ENCODE assay signal across 15 cellular contexts in the genomic region with DNA sequence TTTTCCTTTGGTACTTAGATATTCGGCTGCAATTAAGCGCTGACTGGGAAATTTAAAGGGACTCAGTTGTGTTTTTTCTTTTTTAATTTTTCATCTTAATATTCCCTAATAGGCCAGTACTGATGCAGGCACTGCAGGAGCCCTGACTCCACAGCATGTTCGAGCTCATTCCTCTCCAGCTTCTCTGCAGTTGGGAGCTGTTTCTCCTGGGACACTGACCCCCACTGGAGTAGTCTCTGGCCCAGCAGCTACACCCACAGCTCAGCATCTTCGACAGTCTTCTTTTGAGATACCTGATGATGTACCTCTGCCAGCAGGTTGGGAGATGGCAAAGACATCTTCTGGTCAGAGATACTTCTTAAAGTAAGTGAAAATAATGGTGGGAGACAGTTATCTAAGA. TPM values are rescaled to one million over a fixed set of nuclear protein-coding genes. Genes with fewer than 3 reads are reported as not detected.
DNase-seq lines count a peak whose midpoint lies in the region; ATAC-seq and TF ChIP-seq lines count a peak whose summit lies in the region.
"Had no signal": no experiment of that assay in that cellular context is flagged by ENCODE, and none has a peak within 500 bp of the region (broad histone marks: within the 10 kb centered on the region; RNA-seq: fewer than 3 reads in every experiment).

No MANE protein-coding gene starts in this region.

- POLR2A ChIA-PET in WTC11 (lab: Charles Lee): no interaction called here
- POLR2A ChIA-PET in CD8-positive, alpha-beta T cell (lab: Charles Lee): no interaction called here
- POLR2A ChIA-PET in activated CD4-positive, alpha-beta memory T cell treated with anti-CD3 and anti-CD28 coated beads, Interleukin-2, amount 10 ng/mL, durations not matched to agents 7 days and 5 days (lab: Charles Lee): no interaction called here

- no peak for TF ChIP-seq CTCF in WTC11 (IDR thresholded peaks at IDR 0.05)
- no peak for TF ChIP-seq CTCF in foreskin keratinocyte (conservative IDR thresholded peaks at IDR 0.05)
- TF ChIP-seq CTCF in gastrocnemius medialis (IDR thresholded peaks at IDR 0.05 in 4 of 5, conservative IDR thresholded peaks at IDR 0.05 in 1 of 5): no peak
- TF ChIP-seq CTCF in CD8-positive, alpha-beta T cell (IDR thresholded peaks at IDR 0.05): no peak

- no peaks in the 10 kb centered on the region for H3K27me3 ChIP-seq in foreskin keratinocyte
- no peaks in the 10 kb centered on the region for H3K27me3 ChIP-seq in gastrocnemius medialis
- H3K27me3 ChIP-seq in CD8-positive, alpha-beta T cell (ENCODE audit: insufficient read depth, low read length): peaks cover 6% of the 10 kb centered on the region
- H3K27me3 ChIP-seq: pancreas had no signal

- no peak for TF ChIP-seq POLR2A in gastrocnemius medialis (IDR thresholded peaks at IDR 0.05)

- no peaks in the 10 kb centered on the region for H3K9me3 ChIP-seq in gastrocnemius medialis
- no peaks in the 10 kb centered on the region for H3K9me3 ChIP-seq in CD8-positive, alpha-beta T cell (ENCODE audit: low read length)
- H3K9me3 ChIP-seq: heart left ventricle, pancreas had no signal

- intact Hi-C loops in gastrocnemius medialis (cut with DNase I; ENCODE audit: low total_unique reads): loop anchor here (2.0 to 10.0 kb wide), 2 partner anchors 31 to 199 kb away; a partner anchor contains a TSS
- intact Hi-C loops in CD8-positive, alpha-beta T cell (cut with DNase I, micrococcal nuclease): loop anchor here in 1 of 2 experiments (5.0 kb wide), 1 partner anchor 197 kb away; a partner anchor contains a TSS

- H3K36me3 Mint-ChIP-seq in WTC11: peaks cover 6% of the 10 kb centered on the region
- no peaks in the 10 kb centered on the region for H3K36me3 Mint-ChIP-seq in CD8-positive, alpha-beta T cell
- peaks cover 2% of the 10 kb centered on the region for H3K36me3 Mint-ChIP-seq in activated CD4-positive, alpha-beta memory T cell treated with anti-CD3 and anti-CD28 coated beads, Interleukin-2, amount 10 ng/mL, durations not matched to agents 7 days and 5 days (ENCODE audit: low read depth)

- no peak overlapping the region for H3K4me3 ChIP-seq in gastrocnemius medialis
- H3K4me3 ChIP-seq in CD8-positive, alpha-beta T cell (ENCODE audit: low read depth, low read length): no peak overlapping the region
- H3K4me3 ChIP-seq: pancreas had no signal

- H3K27ac Mint-ChIP-seq in WTC11: peak overlapping the region; percentile 90
- no peak overlapping the region for H3K27ac Mint-ChIP-seq in CD8-positive, alpha-beta T cell
- H3K27ac Mint-ChIP-seq in activated CD4-positive, alpha-beta memory T cell treated with anti-CD3 and anti-CD28 coated beads, Interleukin-2, amount 10 ng/mL, durations not matched to agents 7 days and 5 days: no peak overlapping the region
- H3K27ac Mint-ChIP-seq: activated B cell treated with CpG ODN at 0.5 μM for 24 hours had no signal

- H3K27ac ChIP-seq in foreskin keratinocyte (peak overlapping the region; percentile 93), gastrocnemius medialis (peak overlapping the region; percentile 36 to 99 (median 68))
- H3K27ac ChIP-seq in CD8-positive, alpha-beta T cell (ENCODE audit: low read depth, low read length): no peak overlapping the region

- H3K9me3 Mint-ChIP-seq in WTC11: no peaks in the 10 kb centered on the region
- H3K9me3 Mint-ChIP-seq in CD8-positive, alpha-beta T cell: no peaks in the 10 kb centered on the region
- H3K9me3 Mint-ChIP-seq in activated CD4-positive, alpha-beta memory T cell treated with anti-CD3 and anti-CD28 coated beads, Interleukin-2, amount 10 ng/mL, durations not matched to agents 7 days and 5 days: no peaks in the 10 kb centered on the region
- H3K9me3 Mint-ChIP-seq: activated B cell treated with CpG ODN at 0.5 μM for 24 hours had no signal

- no peaks in the 10 kb centered on the region for H3K36me3 ChIP-seq in gastrocnemius medialis
- H3K36me3 ChIP-seq in CD8-positive, alpha-beta T cell (ENCODE audit: insufficient read depth, low read length): no peaks in the 10 kb centered on the region
- H3K36me3 ChIP-seq: pancreas had no signal

- peaks cover 69% of the 10 kb centered on the region for H3K4me1 Mint-ChIP-seq in WTC11
- peaks cover 17% of the 10 kb centered on the region for H3K4me1 Mint-ChIP-seq in CD8-positive, alpha-beta T cell (ENCODE audit: low read depth)
- H3K4me1 Mint-ChIP-seq in activated CD4-positive, alpha-beta memory T cell treated with anti-CD3 and anti-CD28 coated beads, Interleukin-2, amount 10 ng/mL, durations not matched to agents 7 days and 5 days: peaks cover 16% of the 10 kb centered on the region

- no peaks in the 10 kb centered on the region for H3K27me3 Mint-ChIP-seq in WTC11 (ENCODE audit: low read depth)
- peaks cover 49% of the 10 kb centered on the region for H3K27me3 Mint-ChIP-seq in CD8-positive, alpha-beta T cell (ENCODE audit: low read depth)
- H3K27me3 Mint-ChIP-seq in activated CD4-positive, alpha-beta memory T cell treated with anti-CD3 and anti-CD28 coated beads, Interleukin-2, amount 10 ng/mL, durations not matched to agents 7 days and 5 days: peaks cover 56% of the 10 kb centered on the region

- H3K4me1 ChIP-seq in foreskin keratinocyte (peaks cover 56% of the 10 kb centered on the region), gastrocnemius medialis (peaks cover 62 to 63% of the 10 kb centered on the region in 2 donors)
- H3K4me1 ChIP-seq in CD8-positive, alpha-beta T cell (ENCODE audit: insufficient read depth, low read length): peaks cover 14% of the 10 kb centered on the region

- H3K4me3 Mint-ChIP-seq in WTC11: peak overlapping the region; percentile 50
- no peak overlapping the region for H3K4me3 Mint-ChIP-seq in CD8-positive, alpha-beta T cell
- H3K4me3 Mint-ChIP-seq in activated CD4-positive, alpha-beta memory T cell treated with anti-CD3 and anti-CD28 coated beads, Interleukin-2, amount 10 ng/mL, durations not matched to agents 7 days and 5 days: no peak overlapping the region
- H3K4me3 Mint-ChIP-seq: activated B cell treated with CpG ODN at 0.5 μM for 24 hours had no signal

- DNase-seq in EL: peak; percentile 16
- no peak for DNase-seq in WTC11 (ENCODE audit: low spot score)
- DNase-seq in foreskin keratinocyte: no peak
- no peak for DNase-seq in gastrocnemius medialis
- DNase-seq in CD8-positive, alpha-beta T cell: no peak
- no peak for DNase-seq in NCI-H226
- DNase-seq in activated CD4-positive, alpha-beta memory T cell treated with anti-CD3 and anti-CD28 coated beads, Interleukin-2, amount 10 ng/mL, durations not matched to agents 7 days and 5 days: no peak
- DNase-seq: activated B cell treated with CpG ODN at 0.5 μM for 24 hours; activated CD8-positive, alpha-beta memory T cell treated with anti-CD3 and anti-CD28 coated beads, Interleukin-2, amount 50 U/mL, for 48 hours; effector CD4-positive, alpha-beta T cell; GOT3; heart left ventricle; NCI-H2081 treated with DMSO at 0.1 percent for 48 hours; pancreas had no signal

- in situ Hi-C loops in gastrocnemius medialis (cut with MboI; ENCODE audit: low sequenced_read_pairs in 4 of 4): no loop called here

- ATAC-seq in WTC11: no peak
- no peak for ATAC-seq in foreskin keratinocyte
- ATAC-seq in gastrocnemius medialis: no peak
- no peak for ATAC-seq in GM21367 (IDR thresholded peaks at IDR 0.05; ENCODE audit: unreplicated experiment)
- ATAC-seq in CD8-positive, alpha-beta T cell: no peak
- ATAC-seq: heart left ventricle, pancreas had no signal

- CTCF ChIA-PET in WTC11 (lab: Charles Lee): interaction anchor here (0.9 to 1.0 kb wide), 2 partner anchors 53 to 155 kb away, joined by 5 read pairs; no protein-coding TSS in a partner anchor
- CTCF ChIA-PET in CD8-positive, alpha-beta T cell (lab: Charles Lee): no interaction called here
- CTCF ChIA-PET in activated CD4-positive, alpha-beta memory T cell treated with anti-CD3 and anti-CD28 coated beads, Interleukin-2, amount 10 ng/mL, durations not matched to agents 7 days and 5 days (lab: Charles Lee): no interaction called here

TF ChIP-seq in WTC11, 78 proteins besides CTCF, POLR2A, EP300 and RAD21 (continues in another document):
- no peak for TF ChIP-seq GABPB1 (CRISPR knock-in tag; IDR thresholded peaks at IDR 0.05)
- TF ChIP-seq FOXK1 (CRISPR knock-in tag; IDR thresholded peaks at IDR 0.05): no peak
- TF ChIP-seq, protein P1, sequence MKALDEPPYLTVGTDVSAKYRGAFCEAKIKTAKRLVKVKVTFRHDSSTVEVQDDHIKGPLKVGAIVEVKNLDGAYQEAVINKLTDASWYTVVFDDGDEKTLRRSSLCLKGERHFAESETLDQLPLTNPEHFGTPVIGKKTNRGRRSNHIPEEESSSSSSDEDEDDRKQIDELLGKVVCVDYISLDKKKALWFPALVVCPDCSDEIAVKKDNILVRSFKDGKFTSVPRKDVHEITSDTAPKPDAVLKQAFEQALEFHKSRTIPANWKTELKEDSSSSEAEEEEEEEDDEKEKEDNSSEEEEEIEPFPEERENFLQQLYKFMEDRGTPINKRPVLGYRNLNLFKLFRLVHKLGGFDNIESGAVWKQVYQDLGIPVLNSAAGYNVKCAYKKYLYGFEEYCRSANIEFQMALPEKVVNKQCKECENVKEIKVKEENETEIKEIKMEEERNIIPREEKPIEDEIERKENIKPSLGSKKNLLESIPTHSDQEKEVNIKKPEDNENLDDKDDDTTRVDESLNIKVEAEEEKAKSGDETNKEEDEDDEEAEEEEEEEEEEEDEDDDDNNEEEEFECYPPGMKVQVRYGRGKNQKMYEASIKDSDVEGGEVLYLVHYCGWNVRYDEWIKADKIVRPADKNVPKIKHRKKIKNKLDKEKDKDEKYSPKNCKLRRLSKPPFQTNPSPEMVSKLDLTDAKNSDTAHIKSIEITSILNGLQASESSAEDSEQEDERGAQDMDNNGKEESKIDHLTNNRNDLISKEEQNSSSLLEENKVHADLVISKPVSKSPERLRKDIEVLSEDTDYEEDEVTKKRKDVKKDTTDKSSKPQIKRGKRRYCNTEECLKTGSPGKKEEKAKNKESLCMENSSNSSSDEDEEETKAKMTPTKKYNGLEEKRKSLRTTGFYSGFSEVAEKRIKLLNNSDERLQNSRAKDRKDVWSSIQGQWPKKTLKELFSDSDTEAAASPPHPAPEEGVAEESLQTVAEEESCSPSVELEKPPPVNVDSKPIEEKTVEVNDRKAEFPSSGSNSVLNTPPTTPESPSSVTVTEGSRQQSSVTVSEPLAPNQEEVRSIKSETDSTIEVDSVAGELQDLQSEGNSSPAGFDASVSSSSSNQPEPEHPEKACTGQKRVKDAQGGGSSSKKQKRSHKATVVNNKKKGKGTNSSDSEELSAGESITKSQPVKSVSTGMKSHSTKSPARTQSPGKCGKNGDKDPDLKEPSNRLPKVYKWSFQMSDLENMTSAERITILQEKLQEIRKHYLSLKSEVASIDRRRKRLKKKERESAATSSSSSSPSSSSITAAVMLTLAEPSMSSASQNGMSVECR (CRISPR knock-in tag; IDR thresholded peaks at IDR 0.05; ENCODE audit: borderline replicate concordance): no peak
- TF ChIP-seq RELA (CRISPR knock-in tag; IDR thresholded peaks at IDR 0.05; ENCODE audit: borderline replicate concordance): no peak
- TF ChIP-seq MYBL2 (CRISPR knock-in tag; IDR thresholded peaks at IDR 0.05): no peak

RNA-seq across cellular contexts. Expression of a gene that starts 3.8 kb away (rescaled TPM):
- total RNA-seq in WTC11 (2021) (88.7 to 101 TPM (median 98.9 TPM) in 3 replicates), foreskin keratinocyte (130 and 146 TPM in 2 replicates), gastrocnemius medialis (10 to 100 TPM; 41.9 to 89.4 (median 72.6) TPM)
- polyA plus RNA-seq in foreskin keratinocyte: 29.6 and 36.0 TPM in 2 replicates
- not detected for total RNA-seq in CD8-positive, alpha-beta T cell
- total RNA-seq in activated CD4-positive, alpha-beta memory T cell treated with anti-CD3 and anti-CD28 coated beads, Interleukin-2, amount 10 ng/mL, durations not matched to agents 7 days and 5 days: under 1 TPM; 0.18 to 0.28 TPM
- total RNA-seq: activated B cell treated with CpG ODN at 0.5 μM for 24 hours had no signal

Comparison
In these comparisons a context has a peak if more than half of its experiments do, and no peak if none do; other contexts are left out.
1. RNA of a gene that starts 3.8 kb away (total RNA-seq): 130 to 146 TPM in foreskin keratinocyte, 88.7 to 101 TPM in WTC11 and 41.9 to 89.4 TPM in gastrocnemius medialis; 0.18 to 0.28 TPM in activated CD4-positive, alpha-beta memory T cell treated with anti-CD3 and anti-CD28 coated beads, Interleukin-2, amount 10 ng/mL, durations not matched to agents 7 days and 5 days and not detected in CD8-positive, alpha-beta T cell; every median in the first group is over 10 times any median in the second.